In genomic region chr17:46611304-46611703, GRCh38 we compare ENCODE assay signal across 5 cellular contexts. TPM values are rescaled to one million over a fixed set of nuclear protein-coding genes. Genes with fewer than 3 reads are reported as not detected.
DNase-seq lines count a peak whose midpoint lies in the region; ATAC-seq, FAIRE-seq and TF ChIP-seq lines count a peak whose summit lies in the region.
"Not testable (repeated sequence)": the region's sequence is repeated elsewhere in the genome, so short reads cannot be mapped to it uniquely, and the experiment has no call there.

No MANE protein-coding gene starts in this region.

- peak; percentile 26 for ATAC-seq in left colon

- H3K27me3 ChIP-seq in bronchial epithelial cell (ENCODE audit: control insufficient read depth, insufficient read depth, low read length), result not testable (repeated sequence)

- not testable (repeated sequence) for H3K4me3 ChIP-seq in bronchial epithelial cell (ENCODE audit: low read depth, low read length)

- FAIRE-seq in GM19239 (lab: Jason Lieb, UNC), result peak; percentile 71
- peak; percentile 5 for FAIRE-seq in RCC 7860 (lab: Jason Lieb, UNC)
- FAIRE-seq in bronchial epithelial cell (lab: Jason Lieb, UNC), result peak; percentile 97
- peak; percentile 85 for FAIRE-seq in endometrium (lab: Jason Lieb, UNC)

- not testable (repeated sequence) for DNase-seq in GM19239 (ENCODE audit: insufficient read length, low spot score); RCC 7860 (ENCODE audit: low spot score); bronchial epithelial cell (ENCODE audit: low read depth); left colon

- TF ChIP-seq CTCF in bronchial epithelial cell (IDR thresholded peaks at IDR 0.05; ENCODE audit: insufficient read depth, low read length, severe bottlenecking), result not testable (repeated sequence)

- H3K36me3 ChIP-seq in bronchial epithelial cell (ENCODE audit: control insufficient read depth, insufficient read depth, low read length), result not testable (repeated sequence)

- intact Hi-C loops in left colon (cut with DNase I, micrococcal nuclease), result not testable (repeated sequence)

RNA-seq across cellular contexts. Expression of gene NSF, which starts 20.8 kb away (rescaled TPM):
- total RNA-seq in bronchial epithelial cell (21.9 and 32.0 TPM in 2 replicates), left colon (10 to 100 TPM; 72.8 to 79.3 TPM)

RNA-seq across cellular contexts. Expression of gene ARL17A, which starts 31.8 kb away (rescaled TPM):
- total RNA-seq in bronchial epithelial cell (1.5 and 2.9 TPM in 2 replicates), left colon (10 to 100 TPM; 10.4 to 11.2 TPM)
